Comparison of ENCODE assay signal across 12 cellular contexts in genomic region chr2:111162718-111163331, GRCh38. TPM values are rescaled to one million over a fixed set of nuclear protein-coding genes. Genes with fewer than 3 reads are reported as not detected.
DNase-seq lines count a peak whose midpoint lies in the region; ATAC-seq and TF ChIP-seq lines count a peak whose summit lies in the region.
"Had no signal": no experiment of that assay in that cellular context is flagged by ENCODE, and none has a peak within 500 bp of the region (broad histone marks: within the 10 kb centered on the region; RNA-seq: fewer than 3 reads in every experiment).

No MANE protein-coding gene starts in this region.

- intact Hi-C loops in naive thymus-derived CD4-positive, alpha-beta T cell (cut with micrococcal nuclease): no loop called here
- intact Hi-C loops in ascending aorta (cut with DNase I): loop anchor here (5.0 kb wide), 1 partner anchor 41 kb away; the partner anchor contains the start of gene BCL2L11

- no peak overlapping the region for H2AFZ ChIP-seq in Karpas-422 (ENCODE audit: low read length)

- peaks cover 61% of the 10 kb centered on the region for H4K20me1 ChIP-seq in Karpas-422 (ENCODE audit: insufficient read depth, low read depth, low read length)

- DNase-seq in GF-D8 (lab: John Stamatoyannopoulos, UW): peak; percentile 77
- DNase-seq in Karpas-422: no peak
- DNase-seq in chondrocyte (ENCODE audit: low spot score): no peak
- no peak for DNase-seq in naive thymus-derived CD4-positive, alpha-beta T cell
- no peak for DNase-seq in kidney glomerular epithelial cell (lab: John Stamatoyannopoulos, UW)
- no peak for DNase-seq in ascending aorta (ENCODE audit: low spot score in 2 of 2)
- no peak for DNase-seq in mucosa of gallbladder (ENCODE audit: low spot score)
- DNase-seq: colonic mucosa, H7, NCI-H2107 had no signal

- no peak overlapping the region for H3K4me3 Mint-ChIP-seq in chondrocyte (ENCODE audit: unreplicated experiment)
- peak overlapping the region in 3 of 10 donors; percentile 10 to 29 (median 23) for H3K4me3 Mint-ChIP-seq in naive thymus-derived CD4-positive, alpha-beta T cell

- no peak overlapping the region for H3K4me3 ChIP-seq in Karpas-422 (ENCODE audit: low read length)
- H3K4me3 ChIP-seq in naive thymus-derived CD4-positive, alpha-beta T cell (ENCODE audit: low read length): no peak overlapping the region
- no peak overlapping the region for H3K4me3 ChIP-seq in ascending aorta
- H3K4me3 ChIP-seq: colonic mucosa had no signal

- H3K27me3 ChIP-seq in Karpas-422 (ENCODE audit: low read length) (no peaks in the 10 kb centered on the region), ascending aorta (no peaks in the 10 kb centered on the region)
- no peaks in the 10 kb centered on the region for H3K27me3 ChIP-seq in naive thymus-derived CD4-positive, alpha-beta T cell (ENCODE audit: control insufficient read depth in 2 of 2, insufficient read depth in 2 of 2, low read length in 2 of 2)
- H3K27me3 ChIP-seq: colonic mucosa had no signal

- peak; percentile 54 for ATAC-seq in naive thymus-derived CD4-positive, alpha-beta T cell
- no peak for ATAC-seq in HG03342 (IDR thresholded peaks at IDR 0.05; ENCODE audit: unreplicated experiment)

- peak overlapping the region; percentile 17 for H3K27ac Mint-ChIP-seq in chondrocyte (ENCODE audit: unreplicated experiment)
- H3K27ac Mint-ChIP-seq in naive thymus-derived CD4-positive, alpha-beta T cell: peak overlapping the region in 2 of 9 donors; percentile 15 to 54

- TF ChIP-seq CTCF in chondrocyte (IDR thresholded peaks at IDR 0.05) (no peak), ascending aorta (IDR thresholded peaks at IDR 0.05) (no peak)

- no peaks in the 10 kb centered on the region for H3K27me3 Mint-ChIP-seq in chondrocyte (ENCODE audit: low read depth)
- peaks cover 0 to 8% (median 0%) of the 10 kb centered on the region in 5 donors for H3K27me3 Mint-ChIP-seq in naive thymus-derived CD4-positive, alpha-beta T cell

- H3K36me3 Mint-ChIP-seq in chondrocyte (ENCODE audit: low read depth): peaks cover 16% of the 10 kb centered on the region
- peaks cover 12 to 45% (median 15%) of the 10 kb centered on the region in 5 donors for H3K36me3 Mint-ChIP-seq in naive thymus-derived CD4-positive, alpha-beta T cell

- H3K9me3 ChIP-seq in Karpas-422 (ENCODE audit: low read length): no peaks in the 10 kb centered on the region
- H3K9me3 ChIP-seq in naive thymus-derived CD4-positive, alpha-beta T cell (ENCODE audit: control insufficient read depth in 2 of 3, low read length in 3 of 3): no peaks in the 10 kb centered on the region
- no peaks in the 10 kb centered on the region for H3K9me3 ChIP-seq in ascending aorta
- H3K9me3 ChIP-seq: colonic mucosa, neutrophil had no signal

- H3K36me3 ChIP-seq in Karpas-422 (ENCODE audit: insufficient read depth, low read length): peaks cover 78% of the 10 kb centered on the region
- H3K36me3 ChIP-seq in naive thymus-derived CD4-positive, alpha-beta T cell (ENCODE audit: control insufficient read depth in 2 of 3, insufficient read depth in 3 of 3, low read length in 3 of 3): peaks cover 0 to 8% (median 5%) of the 10 kb centered on the region in 3 experiments
- peaks cover 0 to 3% of the 10 kb centered on the region in 2 donors for H3K36me3 ChIP-seq in ascending aorta
- H3K36me3 ChIP-seq: colonic mucosa had no signal

- H3K4me1 ChIP-seq in Karpas-422 (ENCODE audit: low read length): peaks cover 98% of the 10 kb centered on the region
- peaks cover 2 to 12% of the 10 kb centered on the region in 2 donors for H3K4me1 ChIP-seq in naive thymus-derived CD4-positive, alpha-beta T cell (ENCODE audit: control insufficient read depth in 2 of 2, insufficient read depth in 2 of 2, low read length in 2 of 2)
- peaks cover 9 to 21% of the 10 kb centered on the region in 2 donors for H3K4me1 ChIP-seq in ascending aorta
- H3K4me1 ChIP-seq: colonic mucosa had no signal

- H3K27ac ChIP-seq in Karpas-422 (ENCODE audit: low read length): peak overlapping the region; percentile 48
- no peak overlapping the region for H3K27ac ChIP-seq in naive thymus-derived CD4-positive, alpha-beta T cell (ENCODE audit: low read depth, low read length)
- H3K27ac ChIP-seq in ascending aorta: no peak overlapping the region
- H3K27ac ChIP-seq: colonic mucosa, neutrophil had no signal

- no peaks in the 10 kb centered on the region for H3K9me3 Mint-ChIP-seq in chondrocyte (ENCODE audit: low read depth)
- H3K9me3 Mint-ChIP-seq in naive thymus-derived CD4-positive, alpha-beta T cell: no peaks in the 10 kb centered on the region

- CTCF ChIA-PET in naive thymus-derived CD4-positive, alpha-beta T cell (lab: Charles Lee): interaction anchor here (1.0 kb wide), 1 partner anchor 12 kb away, joined by 4 read pairs; no protein-coding TSS in a partner anchor

- POLR2A ChIA-PET in naive thymus-derived CD4-positive, alpha-beta T cell (lab: Charles Lee): no interaction called here

- peak overlapping the region; percentile 17; the same call in 1 of the 2 replicates for H3K9ac ChIP-seq in Karpas-422 (ENCODE audit: low read length)

- H3K9me2 ChIP-seq in Karpas-422 (replicated peaks; ENCODE audit: insufficient read depth, low read length): no peaks in the 10 kb centered on the region

- no peak overlapping the region for H3K4me2 ChIP-seq in Karpas-422 (ENCODE audit: low read depth, low read length, poor library complexity, severe bottlenecking)

- peaks cover 50% of the 10 kb centered on the region for H3K4me1 Mint-ChIP-seq in chondrocyte (ENCODE audit: low read depth)
- peaks cover 19 to 46% (median 27%) of the 10 kb centered on the region in 7 donors for H3K4me1 Mint-ChIP-seq in naive thymus-derived CD4-positive, alpha-beta T cell

- peaks cover 33% of the 10 kb centered on the region for H3K79me2 ChIP-seq in Karpas-422 (ENCODE audit: low read length)

RNA-seq across cellular contexts. Expression of gene BCL2L11, which starts 42.1 kb away (rescaled TPM):
- 29.7 and 51.9 TPM in 2 replicates for total RNA-seq in Karpas-422 (2014; rRNA removed; shearing (Covaris generic); ENCODE audit: low replicate concordance)
- 10.8 to 19.2 TPM (median 11.4 TPM) in 3 replicates for total RNA-seq in chondrocyte
- 10 to 100 TPM; 33.1 to 67.6 (median 39.0) TPM for total RNA-seq in naive thymus-derived CD4-positive, alpha-beta T cell
- polyA plus RNA-seq in naive thymus-derived CD4-positive, alpha-beta T cell: 10 to 100 TPM; 12.3 to 13.7 TPM
- total RNA-seq in ascending aorta: 3.5 TPM
- total RNA-seq in mucosa of gallbladder: 19.1 TPM
